Comparison of ENCODE assay signal across 1 cellular context in genomic region chr1:101028466-101028865, GRCh38.
TF ChIP-seq lines count a peak whose summit lies in the region.

No MANE protein-coding gene starts in this region.

TF ChIP-seq in endothelial cell of umbilical vein, 7 proteins besides CTCF, POLR2A, EP300 and RAD21:
- no peak for TF ChIP-seq GATA2 (IDR thresholded peaks at IDR 0.05; ENCODE audit: insufficient read depth, insufficient read length, low read depth, low read length)
- TF ChIP-seq FOS (IDR thresholded peaks at IDR 0.05; ENCODE audit: borderline replicate concordance, insufficient read depth, low read length): no peak
- TF ChIP-seq POLR2AphosphoS5 (IDR thresholded peaks at IDR 0.05; ENCODE audit: insufficient read depth, low read depth, low read length): no peak
- no peak for TF ChIP-seq JUN (IDR thresholded peaks at IDR 0.05; ENCODE audit: borderline replicate concordance, insufficient read depth, insufficient read length, low read depth)
- TF ChIP-seq, protein P1, sequence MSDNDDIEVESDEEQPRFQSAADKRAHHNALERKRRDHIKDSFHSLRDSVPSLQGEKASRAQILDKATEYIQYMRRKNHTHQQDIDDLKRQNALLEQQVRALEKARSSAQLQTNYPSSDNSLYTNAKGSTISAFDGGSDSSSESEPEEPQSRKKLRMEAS (IDR thresholded peaks at IDR 0.05; ENCODE audit: insufficient read depth, insufficient read length): no peak
- no peak for TF ChIP-seq MYC (IDR thresholded peaks at IDR 0.05; ENCODE audit: low read depth, low read length)
- no peak for TF ChIP-seq EZH2 (IDR thresholded peaks at IDR 0.05; ENCODE audit: borderline replicate concordance, low read depth, low read length, severe bottlenecking)
